Comparison of ENCODE assay signal across 17 cellular contexts in the genomic region with DNA sequence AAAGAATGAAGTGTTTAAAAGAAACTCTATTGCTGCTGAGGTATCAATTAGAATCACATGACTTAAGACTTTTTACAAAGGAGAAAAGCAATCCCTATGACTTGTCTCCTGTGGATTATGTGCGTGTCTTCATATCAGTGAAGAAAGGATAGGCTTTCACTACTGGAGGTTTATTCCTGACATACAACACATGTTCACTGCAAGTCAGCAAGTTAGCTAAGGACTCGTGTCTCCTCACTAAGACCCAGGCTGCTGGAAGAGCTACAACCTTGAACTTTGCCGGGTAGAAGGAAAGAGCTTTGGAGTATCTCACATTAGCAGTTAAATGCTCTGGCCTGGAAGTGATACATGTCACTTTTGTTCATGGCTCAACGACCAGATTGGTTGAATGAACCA.
A peak's percentile ranks its signal among the peaks of the same experiment; 100 is the strongest.
DNase-seq lines count a peak whose midpoint lies in the region; ATAC-seq and TF ChIP-seq lines count a peak whose summit lies in the region.
"Had no signal": no experiment of that assay in that cellular context is flagged by ENCODE, and none has a peak within 500 bp of the region (broad histone marks: within the 10 kb centered on the region; RNA-seq: fewer than 3 reads in every experiment).

No MANE protein-coding gene starts in this region.

- no peak overlapping the region for H3K4me3 ChIP-seq in right cardiac atrium (ENCODE audit: low read length)
- H3K4me3 ChIP-seq in Loucy (ENCODE audit: low read length, poor library complexity, severe bottlenecking), result no peak overlapping the region
- no peak overlapping the region for H3K4me3 ChIP-seq in fibroblast of lung (replicated peaks in 1 of 4; ENCODE audit: control extremely low read depth in 1 of 4, insufficient read depth in 1 of 4, low read depth in 3 of 4, low read length in 4 of 4)
- H3K4me3 ChIP-seq in uterus, result no peak overlapping the region
- H3K4me3 ChIP-seq: GM23338 had no signal

- intact Hi-C loops in right cardiac atrium (cut with DNase I) (loop anchor here in 1 of 4 donors (10.0 kb wide), 1 partner anchor 243 kb away; no protein-coding TSS in a partner anchor), left cardiac atrium (cut with DNase I) (no loop called here), uterus (cut with DNase I; ENCODE audit: low total_unique reads) (no loop called here)

- no peak for TF ChIP-seq CTCF in Loucy (conservative IDR thresholded peaks at IDR 0.05; ENCODE audit: low read length)
- no peak for TF ChIP-seq CTCF in fibroblast of lung (conservative IDR thresholded peaks at IDR 0.05 in 1 of 2, IDR thresholded peaks at IDR 0.05 in 1 of 2; ENCODE audit: low read depth in 1 of 2, low read length in 2 of 2)
- no peak for TF ChIP-seq CTCF in uterus (IDR thresholded peaks at IDR 0.05)

- no peak overlapping the region for H3K27ac ChIP-seq in right cardiac atrium (ENCODE audit: low read length)
- H3K27ac ChIP-seq in fibroblast of lung (ENCODE audit: insufficient read depth, low read length), result peak overlapping the region; percentile 4
- no peak overlapping the region for H3K27ac ChIP-seq in uterus
- H3K27ac ChIP-seq: C4-2B had no signal

- H3K36me3 ChIP-seq in Loucy (ENCODE audit: insufficient read depth, low read length) (no peaks in the 10 kb centered on the region), fibroblast of lung (ENCODE audit: control insufficient read depth, insufficient read depth, low read length) (no peaks in the 10 kb centered on the region), uterus (no peaks in the 10 kb centered on the region)

- H3K4me2 ChIP-seq in Loucy (ENCODE audit: low read depth, low read length, poor library complexity, severe bottlenecking), result peak overlapping the region; percentile 13
- H3K4me2 ChIP-seq in fibroblast of lung (ENCODE audit: extremely low read depth, insufficient read depth, low read length), result no peak overlapping the region
- H3K4me2 ChIP-seq: GM23338 had no signal

- H3K9ac ChIP-seq in Loucy (ENCODE audit: low read depth, low read length, poor library complexity, severe bottlenecking), result no peak overlapping the region
- H3K9ac ChIP-seq in fibroblast of lung (ENCODE audit: insufficient read depth, low read length), result no peak overlapping the region

- no peaks in the 10 kb centered on the region for H3K27me3 ChIP-seq in right cardiac atrium (ENCODE audit: control insufficient read depth, insufficient read depth)
- H3K27me3 ChIP-seq in Loucy (ENCODE audit: insufficient read depth, low read length, poor library complexity, severe bottlenecking), result no peaks in the 10 kb centered on the region
- no peaks in the 10 kb centered on the region for H3K27me3 ChIP-seq in fibroblast of lung (ENCODE audit: control insufficient read depth, insufficient read depth, low read length)
- H3K27me3 ChIP-seq in uterus, result no peaks in the 10 kb centered on the region

- H3K4me1 ChIP-seq in right cardiac atrium (ENCODE audit: control insufficient read depth, insufficient read depth, low read length) (no peaks in the 10 kb centered on the region), Loucy (ENCODE audit: insufficient read depth, low read length, poor library complexity, severe bottlenecking) (peaks cover 15% of the 10 kb centered on the region), fibroblast of lung (ENCODE audit: control insufficient read depth, extremely low read depth, insufficient read depth, low read length) (peaks cover 9% of the 10 kb centered on the region), uterus (no peaks in the 10 kb centered on the region)
- H3K4me1 ChIP-seq: Caco-2 had no signal

- peak; percentile 43 to 51 for ATAC-seq in right cardiac atrium
- no peak for ATAC-seq in left cardiac atrium
- ATAC-seq: CD8-positive, alpha-beta T cell; GM23338; HCT116 had no signal

- H4K20me1 ChIP-seq in Loucy (ENCODE audit: insufficient read depth, low read length, poor library complexity, severe bottlenecking) (no peaks in the 10 kb centered on the region), fibroblast of lung (ENCODE audit: control insufficient read depth, extremely low read depth, insufficient read depth, low read length) (no peaks in the 10 kb centered on the region)

- no peak for TF ChIP-seq POLR2A in uterus (IDR thresholded peaks at IDR 0.05)

- 57% methylated on average over 4 of the region's 4 CpGs for WGBS in right cardiac atrium

- no peaks in the 10 kb centered on the region for H3F3A ChIP-seq in Loucy (ENCODE audit: low read depth)

- H3K79me2 ChIP-seq in Loucy (ENCODE audit: insufficient read depth, low read length), result no peaks in the 10 kb centered on the region
- no peaks in the 10 kb centered on the region for H3K79me2 ChIP-seq in fibroblast of lung (ENCODE audit: control insufficient read depth, insufficient read depth, low read length)

- H2AFZ ChIP-seq in Loucy (ENCODE audit: low read length) (no peak overlapping the region), fibroblast of lung (ENCODE audit: low read length) (no peak overlapping the region)
- H2AFZ ChIP-seq: GM23338 had no signal

- H3K9me3 ChIP-seq in right cardiac atrium (ENCODE audit: control insufficient read depth, low read length), result peaks cover 3% of the 10 kb centered on the region
- H3K9me3 ChIP-seq in Loucy (ENCODE audit: insufficient read depth, low read depth, low read length), result peaks cover 7% of the 10 kb centered on the region; the same call in 1 of the 2 replicates
- peaks cover 3% of the 10 kb centered on the region for H3K9me3 ChIP-seq in fibroblast of lung (ENCODE audit: control insufficient read depth, insufficient read depth, low read depth, low read length)
- peaks cover 0 to 6% of the 10 kb centered on the region in 2 donors for H3K9me3 ChIP-seq in uterus
- H3K9me3 ChIP-seq: Caco-2 had no signal

- DNase-seq in right cardiac atrium, result no peak
- no peak for DNase-seq in left cardiac atrium
- DNase-seq in fibroblast of lung (ENCODE audit: low read depth in 2 of 2), result no peak
- peak; percentile 61 for DNase-seq in retina
- DNase-seq in C1 segment of cervical spinal cord (lab: John Stamatoyannopoulos, UW), result no peak
- DNase-seq in uterus, result no peak
- no peak for DNase-seq in NCI-H345 treated with DMSO at 0.1 percent for 48 hours (lab: John Stamatoyannopoulos, UW; ENCODE audit: unreplicated experiment)
- DNase-seq: Caco-2; CD4-positive, CD25-positive, alpha-beta regulatory T cell; CD8-positive, alpha-beta T cell; DMS153; DND-41; H9 had no signal

- no peaks in the 10 kb centered on the region for H3K9me2 ChIP-seq in Loucy (replicated peaks; ENCODE audit: low read depth, low read length)

Comparison
In these comparisons a context has a peak if more than half of its experiments do, and no peak if none do; other contexts are left out.
1. ATAC-seq: peak in right cardiac atrium (2 of 2); none in left cardiac atrium (0 of 2).